20 cellular contexts compared by ENCODE assay signal in genomic region chr16:4976611-4977145, GRCh38. TPM values are rescaled to one million over a fixed set of nuclear protein-coding genes. Genes with fewer than 3 reads are reported as not detected.
DNase-seq lines count a peak whose midpoint lies in the region; ATAC-seq and TF ChIP-seq lines count a peak whose summit lies in the region.
"Had no signal": no experiment of that assay in that cellular context is flagged by ENCODE, and none has a peak within 500 bp of the region (broad histone marks: within the 10 kb centered on the region; RNA-seq: fewer than 3 reads in every experiment).

No MANE protein-coding gene starts in this region.

- H3K4me3 ChIP-seq in colonic mucosa (no peak overlapping the region), psoas muscle (no peak overlapping the region)
- H3K4me3 ChIP-seq: heart left ventricle, right atrium auricular region, suprapubic skin had no signal

- no peak overlapping the region for H3K4me3 Mint-ChIP-seq in stimulated activated memory B cell treated with anti-CD40 and anti-IgM and Interleukin-4, amounts not matched to agents 10 μg/mL and 1 μg/mL and 100 μg/mL, for 72 hours
- H3K4me3 Mint-ChIP-seq: activated naive CD8-positive, alpha-beta T cell treated with anti-CD3 and anti-CD28 coated beads for 36 hours; brain had no signal

- H3K4me1 ChIP-seq in colonic mucosa (no peaks in the 10 kb centered on the region), psoas muscle (peaks cover 33% of the 10 kb centered on the region)
- H3K4me1 ChIP-seq: right atrium auricular region, suprapubic skin had no signal

- peaks cover 29% of the 10 kb centered on the region for H3K27me3 Mint-ChIP-seq in stimulated activated memory B cell treated with anti-CD40 and anti-IgM and Interleukin-4, amounts not matched to agents 10 μg/mL and 1 μg/mL and 100 μg/mL, for 72 hours

- peak; percentile 31 for DNase-seq in NCI-H510A treated with DMSO at 0.1 percent for 48 hours (lab: John Stamatoyannopoulos, UW)
- peak; percentile 50 for DNase-seq in colonic mucosa
- DNase-seq in psoas muscle: peak; percentile 49 to 81
- DNase-seq in NCI-H774 (lab: John Stamatoyannopoulos, UW): no peak
- DNase-seq in NOMO-1 treated with dmso at 0.1 percent for 144 hours (lab: John Stamatoyannopoulos, UW; ENCODE audit: unreplicated experiment): no peak
- DNase-seq: ACHN; activated CD4-positive, alpha-beta T cell treated with anti-CD3 and anti-CD28 coated beads for 48 hours; activated naive CD8-positive, alpha-beta T cell treated with anti-CD3 and anti-CD28 coated beads for 36 hours; C1 segment of cervical spinal cord; heart left ventricle; NCI-H1694 treated with DMSO at 0.1 percent for 48 hours; NCI-H345; stimulated activated CD4-positive, alpha-beta T cell treated with anti-CD3 and anti-CD28 coated beads, Interleukin-15, amount 100 ng/mL, for 24 hours had no signal

- H3K27ac ChIP-seq in colonic mucosa (no peak overlapping the region), psoas muscle (peak overlapping the region; percentile 74)
- H3K27ac ChIP-seq: right atrium auricular region, suprapubic skin had no signal

- no peaks in the 10 kb centered on the region for H3K36me3 Mint-ChIP-seq in stimulated activated memory B cell treated with anti-CD40 and anti-IgM and Interleukin-4, amounts not matched to agents 10 μg/mL and 1 μg/mL and 100 μg/mL, for 72 hours
- H3K36me3 Mint-ChIP-seq: activated naive CD8-positive, alpha-beta T cell treated with anti-CD3 and anti-CD28 coated beads for 36 hours; brain had no signal

- H3K36me3 ChIP-seq in colonic mucosa (no peaks in the 10 kb centered on the region), psoas muscle (ENCODE audit: insufficient read depth in 1 of 2, low read depth in 1 of 2) (no peaks in the 10 kb centered on the region)
- H3K36me3 ChIP-seq: heart left ventricle, right atrium auricular region, suprapubic skin had no signal

- H3K27me3 ChIP-seq in colonic mucosa (no peaks in the 10 kb centered on the region), psoas muscle (ENCODE audit: insufficient read depth in 3 of 3, low read length in 2 of 3) (no peaks in the 10 kb centered on the region)
- H3K27me3 ChIP-seq: right atrium auricular region, suprapubic skin had no signal

- H3K9ac ChIP-seq in colonic mucosa (ENCODE audit: low read depth in 2 of 2, low read length in 2 of 2): peak overlapping the region in 1 of 2 donors; percentile 2

- intact Hi-C loops in colonic mucosa (cut with DNase I): no loop called here
- intact Hi-C loops in psoas muscle (cut with DNase I): no loop called here

- WGBS in psoas muscle, 3 donors: 20 to 41% (median 36%) methylated on average over 5 of the region's 5 CpGs

- peaks cover 12% of the 10 kb centered on the region for H3K4me1 Mint-ChIP-seq in stimulated activated memory B cell treated with anti-CD40 and anti-IgM and Interleukin-4, amounts not matched to agents 10 μg/mL and 1 μg/mL and 100 μg/mL, for 72 hours
- H3K4me1 Mint-ChIP-seq: activated naive CD8-positive, alpha-beta T cell treated with anti-CD3 and anti-CD28 coated beads for 36 hours; brain had no signal

- TF ChIP-seq CTCF in colonic mucosa (IDR thresholded peaks at IDR 0.05): no peak
- TF ChIP-seq CTCF in psoas muscle (IDR thresholded peaks at IDR 0.05): no peak

- no peaks in the 10 kb centered on the region for H3K9me3 Mint-ChIP-seq in stimulated activated memory B cell treated with anti-CD40 and anti-IgM and Interleukin-4, amounts not matched to agents 10 μg/mL and 1 μg/mL and 100 μg/mL, for 72 hours
- H3K9me3 Mint-ChIP-seq: activated naive CD8-positive, alpha-beta T cell treated with anti-CD3 and anti-CD28 coated beads for 36 hours had no signal

- H3K27ac Mint-ChIP-seq in stimulated activated memory B cell treated with anti-CD40 and anti-IgM and Interleukin-4, amounts not matched to agents 10 μg/mL and 1 μg/mL and 100 μg/mL, for 72 hours: no peak overlapping the region
- H3K27ac Mint-ChIP-seq: activated naive CD8-positive, alpha-beta T cell treated with anti-CD3 and anti-CD28 coated beads for 36 hours; activated T-helper 2 cell treated with anti-CD3 and anti-CD28 coated beads, Interferon-gamma antibody, Interleukin-2, Interleukin-4, amounts not matched to agents 10 μg/mL and 5 μg/mL and 100 μg/mL, durations not matched to agents 14 hours and 24 hours and 36 hours; brain had no signal

- peak; percentile 5 for ATAC-seq in GM18907 (IDR thresholded peaks at IDR 0.05; ENCODE audit: unreplicated experiment)
- ATAC-seq in psoas muscle: peak; percentile 89 to 94 (median 90)
- no peak for ATAC-seq in stimulated activated memory B cell treated with anti-CD40 and anti-IgM and Interleukin-4, amounts not matched to agents 10 μg/mL and 1 μg/mL and 100 μg/mL, for 72 hours
- no peak for ATAC-seq in GM21576 (IDR thresholded peaks at IDR 0.05; ENCODE audit: unreplicated experiment)

- H3K9me3 ChIP-seq in colonic mucosa (no peaks in the 10 kb centered on the region), psoas muscle (no peaks in the 10 kb centered on the region)
- H3K9me3 ChIP-seq: right atrium auricular region, suprapubic skin had no signal

RNA-seq across cellular contexts. Expression of gene SEC14L5, which starts 18.5 kb away (rescaled TPM):
- total RNA-seq in colonic mucosa (1 to 10 TPM in 1 of 2 donors, under 1 TPM in 1; 0.59 to 1.8 TPM), psoas muscle (under 1 TPM; 0.42 to 0.88 (median 0.65) TPM)
- polyA plus RNA-seq in psoas muscle: under 1 TPM; 0.23 to 0.30 (median 0.27) TPM
- total RNA-seq: activated T-helper 2 cell treated with anti-CD3 and anti-CD28 coated beads, Interferon-gamma antibody, Interleukin-2, Interleukin-4, amounts not matched to agents 10 μg/mL and 5 μg/mL and 100 μg/mL, durations not matched to agents 14 hours and 24 hours and 36 hours had no signal

RNA-seq across cellular contexts. Expression of gene PPL, which starts 39.7 kb away (rescaled TPM):
- 10 to 100 TPM; 11.5 to 14.1 TPM for total RNA-seq in colonic mucosa
- total RNA-seq in psoas muscle: 1 to 10 TPM; 3.2 to 7.2 (median 5.1) TPM
- 1 to 10 TPM; 2.4 to 5.6 (median 3.8) TPM for polyA plus RNA-seq in psoas muscle
- total RNA-seq: activated naive CD8-positive, alpha-beta T cell treated with anti-CD3 and anti-CD28 coated beads for 36 hours; activated T-helper 2 cell treated with anti-CD3 and anti-CD28 coated beads, Interferon-gamma antibody, Interleukin-2, Interleukin-4, amounts not matched to agents 10 μg/mL and 5 μg/mL and 100 μg/mL, durations not matched to agents 14 hours and 24 hours and 36 hours had no signal

RNA-seq across cellular contexts. Expression of gene NAGPA, which starts 57.1 kb away (rescaled TPM):
- total RNA-seq in colonic mucosa: 10 to 100 TPM; 18.6 to 20.6 TPM
- total RNA-seq in psoas muscle: 1 to 10 TPM; 4.4 to 8.1 (median 6.4) TPM
- polyA plus RNA-seq in psoas muscle: 10 to 100 TPM in 1 of 3 donors, 1 to 10 TPM in 2; 5.3 to 12.3 (median 9.8) TPM

Comparison
In these comparisons a context has a peak if more than half of its experiments do, and no peak if none do; other contexts are left out.
1. ATAC-seq: peak in GM18907 (single experiment) and psoas muscle (4 of 4); none in stimulated activated memory B cell treated with anti-CD40 and anti-IgM and Interleukin-4, amounts not matched to agents 10 μg/mL and 1 μg/mL and 100 μg/mL, for 72 hours (single experiment) and GM21576 (single experiment).
2. DNase-seq: peak in NCI-H510A treated with DMSO at 0.1 percent for 48 hours (single experiment), colonic mucosa (single experiment) and psoas muscle (2 of 2); none in NCI-H774 (single experiment) and NOMO-1 treated with dmso at 0.1 percent for 144 hours (single experiment).